Comparison of ENCODE assay signal across 9 cellular contexts in the genomic region with DNA sequence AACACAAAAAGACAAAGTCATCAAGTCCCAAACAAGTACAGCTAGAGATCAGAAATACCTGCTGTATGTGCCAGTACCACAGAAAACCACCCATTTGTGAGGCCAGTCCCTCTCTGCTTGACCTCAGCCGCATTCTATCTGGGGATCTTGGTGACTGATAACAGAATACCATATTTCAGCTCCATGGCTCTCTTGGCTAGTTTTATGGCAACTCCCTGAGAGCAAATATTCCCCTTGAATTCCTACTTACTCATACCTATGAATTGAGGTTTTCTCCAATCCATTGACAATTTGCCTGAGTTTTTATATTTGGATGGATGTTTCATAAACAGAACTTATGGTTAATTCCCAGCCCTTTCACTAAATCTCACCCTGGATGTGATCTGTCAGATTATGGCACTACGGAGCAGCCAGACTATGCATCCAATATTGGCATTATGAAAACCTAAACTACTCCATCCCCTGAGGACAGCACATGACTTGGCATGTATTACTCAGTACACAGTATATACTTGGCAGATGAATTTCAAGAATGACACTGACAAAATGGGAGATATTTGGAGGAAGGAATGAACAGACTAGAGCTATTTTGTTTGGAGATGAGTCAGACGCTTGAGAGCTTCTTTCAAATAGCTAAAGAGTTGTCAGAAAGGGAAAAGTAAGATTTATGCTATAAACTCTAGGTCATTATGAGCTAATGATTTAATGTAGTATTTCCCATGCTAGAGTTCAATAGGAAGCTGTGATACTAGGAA.
DNase-seq lines count a peak whose midpoint lies in the region; ATAC-seq, FAIRE-seq and TF ChIP-seq lines count a peak whose summit lies in the region.
"Had no signal": no experiment of that assay in that cellular context is flagged by ENCODE, and none has a peak within 500 bp of the region (broad histone marks: within the 10 kb centered on the region; RNA-seq: fewer than 3 reads in every experiment).

No MANE protein-coding gene starts in this region.

- DNase-seq in GM03348 (ENCODE audit: low spot score) (peak; percentile 62), H54 (ENCODE audit: insufficient read length, low spot score) (no peak), MV-4-11 (lab: John Stamatoyannopoulos, UW) (peak; percentile 64), fibroblast of pulmonary artery (ENCODE audit: low read depth) (peak; percentile 58), DMS53 treated with DMSO at 0.1 percent for 48 hours (lab: John Stamatoyannopoulos, UW; ENCODE audit: unreplicated experiment) (no peak), NCI-H2081 (lab: John Stamatoyannopoulos, UW) (no peak)
- no peak for DNase-seq in activated CD4-positive, alpha-beta T cell treated with anti-CD3 and anti-CD28 coated beads, Interleukin-2, amount 50 U/mL, for 4 hours
- DNase-seq: stimulated activated CD4-positive, alpha-beta T cell treated with anti-CD3 and anti-CD28 coated beads, Interleukin-2, amount 100 ng/mL, for 48 hours had no signal

- TF ChIP-seq CTCF in fibroblast of pulmonary artery (IDR thresholded peaks at IDR 0.05; ENCODE audit: low read length, missing control alignments): no peak

- no peak overlapping the region for H3K4me3 ChIP-seq in fibroblast of pulmonary artery (replicated peaks; ENCODE audit: low read depth, low read length)

- TF ChIP-seq POLR2A in H54 (IDR thresholded peaks at IDR 0.05; ENCODE audit: low read depth, low read length): no peak

- FAIRE-seq in H54 (lab: Jason Lieb, UNC): peak; percentile 55

- no peak for ATAC-seq in GM21786 (IDR thresholded peaks at IDR 0.05; ENCODE audit: unreplicated experiment)

Comparison
In these comparisons a context has a peak if more than half of its experiments do, and no peak if none do; other contexts are left out.
1. DNase-seq: peak in GM03348 (single experiment), MV-4-11 (single experiment) and fibroblast of pulmonary artery (single experiment); none in H54 (single experiment), DMS53 treated with DMSO at 0.1 percent for 48 hours (single experiment), activated CD4-positive, alpha-beta T cell treated with anti-CD3 and anti-CD28 coated beads, Interleukin-2, amount 50 U/mL, for 4 hours (0 of 2) and NCI-H2081 (0 of 2).